Comparison of ENCODE assay signal across 25 cellular contexts in genomic region chr10:4025339-4025738, GRCh38.
"Had no signal": no experiment of that assay in that cellular context is flagged by ENCODE, and none has a peak within 500 bp of the region (broad histone marks: within the 10 kb centered on the region; RNA-seq: fewer than 3 reads in every experiment).

No MANE protein-coding gene starts in this region.

- DNase-seq: activated CD4-positive, alpha-beta T cell treated with anti-CD3 and anti-CD28 coated beads for 1 hour; activated CD4-positive, alpha-beta T cell treated with anti-CD3 and anti-CD28 coated beads, Interleukin-2, amount 10 ng/mL, durations not matched to agents 24 days and 14 days; activated CD4-positive, alpha-beta T cell treated with anti-CD3 and anti-CD28 coated beads, Interleukin-2, amount 50 U/mL, for 48 hours; activated CD8-positive, alpha-beta memory T cell treated with anti-CD3 and anti-CD28 coated beads, Interleukin-2, amount 50 U/mL, for 4 hours; activated gamma-delta T cell treated with Interleukin-2 at 50 U/mL for 16 hours; activated naive CD4-positive, alpha-beta T cell treated with anti-CD3 and anti-CD28 coated beads, Interleukin-2, amount 10 ng/mL, durations not matched to agents 7 days and 5 days; activated T-cell treated with anti-CD3 and anti-CD28 coated beads, Interleukin-2, amount 50 U/mL, for 72 hours; amniotic stem cell; colonic mucosa; MG63; MV-4-11; NCI-H1092 treated with DMSO at 0.1 percent for 48 hours; NCI-H1417 treated with DMSO at 0.1 percent for 48 hours; NCI-H1694; NCI-H2029; NCI-H345; NCI-H510A; NCI-H526 treated with DMSO at 0.1 percent for 48 hours; SHP77; T-helper 17 cell; T-helper 9 cell had no signal

- ATAC-seq: activated T-cell treated with anti-CD3 and anti-CD28 coated beads, Interleukin-2, amount 50 U/mL, for 72 hours; SK-N-SH treated with all-trans-retinoic acid at 6 μM for 48 hours; T-helper 17 cell; WTC11 had no signal

- H3K9me3 ChIP-seq: colonic mucosa, SJSA1 had no signal

- H3K4me1 ChIP-seq: ascending aorta, colonic mucosa, SJSA1 had no signal

- H3K27ac ChIP-seq: ascending aorta, colonic mucosa, SJSA1 had no signal

- H3K4me3 ChIP-seq: ascending aorta, colonic mucosa, MG63, SJSA1 had no signal

- H3K27me3 ChIP-seq: ascending aorta, colonic mucosa, MG63, SJSA1 had no signal

- H3K36me3 ChIP-seq: ascending aorta, colonic mucosa, MG63, SJSA1 had no signal
